In genomic region chr6:16964553-16965499, GRCh38 we compare ENCODE assay signal across 8 cellular contexts.
DNase-seq lines count a peak whose midpoint lies in the region; ATAC-seq and TF ChIP-seq lines count a peak whose summit lies in the region.

No MANE protein-coding gene starts in this region.

- H3K9me3 ChIP-seq in effector memory CD4-positive, alpha-beta T cell (ENCODE audit: control insufficient read depth, low read length), result no peaks in the 10 kb centered on the region

- CTCF ChIA-PET in AG04449 (lab: Yijun Ruan, JAX), result interaction anchor here (0.6 to 8.6 kb wide), 46 partner anchors 11 to 462 kb away, joined by 3 to 147 read pairs (median 4); partner anchors contain the start of gene STMND1
- CTCF ChIA-PET in activated CD8-positive, alpha-beta T cell treated with anti-CD3 and anti-CD28 coated beads, Interleukin-2, amount 10 ng/mL, durations not matched to agents 7 days and 5 days (lab: Charles Lee), result interaction anchor here (0.7 to 5.8 kb wide), 20 partner anchors 8 to 1113 kb away, joined by 3 to 50 read pairs (median 4); no protein-coding TSS in a partner anchor

- no peaks in the 10 kb centered on the region for H3K9me3 Mint-ChIP-seq in activated CD8-positive, alpha-beta T cell treated with anti-CD3 and anti-CD28 coated beads, Interleukin-2, amount 10 ng/mL, durations not matched to agents 7 days and 5 days (ENCODE audit: insufficient read depth)

- POLR2A ChIA-PET in AG04449 (lab: Yijun Ruan, JAX), result interaction anchor here (0.6 kb wide), 1 partner anchor 648 kb away, joined by 3 read pairs; no protein-coding TSS in a partner anchor
- POLR2A ChIA-PET in activated CD8-positive, alpha-beta T cell treated with anti-CD3 and anti-CD28 coated beads, Interleukin-2, amount 10 ng/mL, durations not matched to agents 7 days and 5 days (lab: Charles Lee), result interaction anchor here (1.1 kb wide), 1 partner anchor 201 kb away, joined by 3 read pairs; no protein-coding TSS in a partner anchor

- no peaks in the 10 kb centered on the region for H3K27me3 ChIP-seq in effector memory CD4-positive, alpha-beta T cell (replicated peaks; ENCODE audit: control insufficient read depth, insufficient read depth, low read length, poor library complexity, severe bottlenecking)

- H3K4me1 Mint-ChIP-seq in activated CD8-positive, alpha-beta T cell treated with anti-CD3 and anti-CD28 coated beads, Interleukin-2, amount 10 ng/mL, durations not matched to agents 7 days and 5 days (ENCODE audit: low read depth), result peaks cover 5% of the 10 kb centered on the region

- H3K27me3 Mint-ChIP-seq in activated CD8-positive, alpha-beta T cell treated with anti-CD3 and anti-CD28 coated beads, Interleukin-2, amount 10 ng/mL, durations not matched to agents 7 days and 5 days (ENCODE audit: low read depth), result peaks cover 9% of the 10 kb centered on the region

- H3K4me3 ChIP-seq in AG04449 (ENCODE audit: low read depth, low read length), result no peak overlapping the region
- no peak overlapping the region for H3K4me3 ChIP-seq in effector memory CD4-positive, alpha-beta T cell (ENCODE audit: insufficient read depth, low read depth, low read length, poor library complexity, severe bottlenecking)

- DNase-seq in AG04449 (ENCODE audit: low read depth, low spot score) (no peak), NCI-H82 (lab: John Stamatoyannopoulos, UW) (peak; percentile 98), medulla oblongata (ENCODE audit: extremely low spot score) (peak; percentile 79)
- DNase-seq in activated CD8-positive, alpha-beta T cell treated with anti-CD3 and anti-CD28 coated beads, Interleukin-2, amount 10 ng/mL, durations not matched to agents 7 days and 5 days, result peak; percentile 71
- peak; percentile 23 to 42 (median 23) for DNase-seq in effector memory CD4-positive, alpha-beta T cell
- peak; percentile 42 for DNase-seq in stimulated activated CD8-positive, alpha-beta memory T cell treated with anti-CD3 and anti-CD28 coated beads, Interleukin-15, amount 100 ng/mL, for 24 hours (ENCODE audit: low read depth)

- ATAC-seq in GM18508 (IDR thresholded peaks at IDR 0.05; ENCODE audit: insufficient read depth, unreplicated experiment), result peak; percentile 76
- peak; percentile 84 for ATAC-seq in HG03196 (IDR thresholded peaks at IDR 0.05; ENCODE audit: unreplicated experiment)
- ATAC-seq in activated CD8-positive, alpha-beta T cell treated with anti-CD3 and anti-CD28 coated beads, Interleukin-2, amount 10 ng/mL, durations not matched to agents 7 days and 5 days, result peak; percentile 87

- H3K36me3 ChIP-seq in effector memory CD4-positive, alpha-beta T cell (ENCODE audit: control insufficient read depth, insufficient read depth, low read length), result no peaks in the 10 kb centered on the region

- no peak overlapping the region for H3K27ac Mint-ChIP-seq in activated CD8-positive, alpha-beta T cell treated with anti-CD3 and anti-CD28 coated beads, Interleukin-2, amount 10 ng/mL, durations not matched to agents 7 days and 5 days

- no peaks in the 10 kb centered on the region for H3K4me1 ChIP-seq in effector memory CD4-positive, alpha-beta T cell (ENCODE audit: control insufficient read depth, insufficient read depth, low read length, poor library complexity, severe bottlenecking)

- H3K4me3 Mint-ChIP-seq in activated CD8-positive, alpha-beta T cell treated with anti-CD3 and anti-CD28 coated beads, Interleukin-2, amount 10 ng/mL, durations not matched to agents 7 days and 5 days, result no peak overlapping the region

- no peaks in the 10 kb centered on the region for H3K36me3 Mint-ChIP-seq in activated CD8-positive, alpha-beta T cell treated with anti-CD3 and anti-CD28 coated beads, Interleukin-2, amount 10 ng/mL, durations not matched to agents 7 days and 5 days (ENCODE audit: low read depth)

- no peak overlapping the region for H3K27ac ChIP-seq in effector memory CD4-positive, alpha-beta T cell (ENCODE audit: insufficient read depth, low read length, poor library complexity, severe bottlenecking)

- TF ChIP-seq CTCF in AG04449 (IDR thresholded peaks at IDR 0.05; ENCODE audit: insufficient read depth, low read length, missing control alignments), result peak; percentile 93
